Comparison of ENCODE assay signal across 8 cellular contexts in the genomic region with DNA sequence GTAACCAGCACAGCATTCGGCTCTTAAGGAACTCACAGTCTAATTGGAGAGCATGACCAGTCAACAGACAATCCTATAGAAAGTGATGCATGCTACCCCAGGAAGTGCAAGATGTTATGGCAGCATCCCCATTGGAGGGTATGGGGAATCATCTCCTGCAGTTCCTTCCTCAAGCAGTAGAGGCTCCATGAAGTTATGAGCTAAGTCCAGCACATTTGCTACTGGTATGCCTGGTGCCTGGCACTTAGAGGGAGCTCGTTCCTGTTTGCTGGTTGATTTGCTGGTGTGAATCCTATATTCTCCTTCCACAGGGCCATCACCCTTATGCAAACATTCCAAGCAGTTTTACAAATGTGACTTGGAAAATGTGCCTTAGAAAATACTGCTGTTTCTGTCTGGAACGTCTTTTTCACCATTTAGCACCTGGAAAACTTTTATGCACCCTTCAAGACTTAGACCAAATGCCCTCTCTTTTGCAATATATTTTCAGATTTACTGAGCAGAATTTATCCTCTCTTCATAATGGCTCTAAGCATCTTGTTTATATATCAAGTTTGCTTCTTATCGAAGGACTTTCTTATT.
DNase-seq lines count a peak whose midpoint lies in the region; ATAC-seq and TF ChIP-seq lines count a peak whose summit lies in the region.

No MANE protein-coding gene starts in this region.

- H3K4me3 ChIP-seq in MM.1S (ENCODE audit: low read length): no peak overlapping the region

- no peaks in the 10 kb centered on the region for H3K27me3 ChIP-seq in MM.1S (replicated peaks; ENCODE audit: insufficient read depth, low read length)

- intact Hi-C loops in activated T-helper 2 cell treated with anti-CD3 and anti-CD28 coated beads, Interferon-gamma antibody, Interleukin-2, Interleukin-4, amounts not matched to agents 10 μg/mL and 5 μg/mL and 100 μg/mL, durations not matched to agents 14 hours and 24 hours and 36 hours (cut with micrococcal nuclease): loop anchor here (5.0 kb wide), 1 partner anchor 519 kb away; no protein-coding TSS in a partner anchor

- no peak overlapping the region for H2AFZ ChIP-seq in MM.1S (ENCODE audit: low read length)

- H3K4me3 Mint-ChIP-seq in activated T-helper 2 cell treated with anti-CD3 and anti-CD28 coated beads, Interferon-gamma antibody, Interleukin-2, Interleukin-4, amounts not matched to agents 10 μg/mL and 5 μg/mL and 100 μg/mL, durations not matched to agents 14 hours and 24 hours and 36 hours (ENCODE audit: low read depth): no peak overlapping the region

- no peaks in the 10 kb centered on the region for H3K36me3 ChIP-seq in MM.1S (replicated peaks; ENCODE audit: insufficient read depth, low read length)

- no peak overlapping the region for H3K4me2 ChIP-seq in MM.1S (ENCODE audit: low read depth, low read length)

- no peaks in the 10 kb centered on the region for H3K4me1 ChIP-seq in MM.1S (ENCODE audit: low read length)

- ATAC-seq in HG03025 (IDR thresholded peaks at IDR 0.05; ENCODE audit: low FRiP score, unreplicated experiment) (no peak), GM19324 (IDR thresholded peaks at IDR 0.05; ENCODE audit: low FRiP score, unreplicated experiment) (no peak)

- H3K27ac ChIP-seq in MM.1S (ENCODE audit: low read length): no peak overlapping the region

- H3K9ac ChIP-seq in MM.1S (ENCODE audit: low read length): no peak overlapping the region

- no peak overlapping the region for H3K27ac Mint-ChIP-seq in activated T-helper 2 cell treated with anti-CD3 and anti-CD28 coated beads, Interferon-gamma antibody, Interleukin-2, Interleukin-4, amounts not matched to agents 10 μg/mL and 5 μg/mL and 100 μg/mL, durations not matched to agents 14 hours and 24 hours and 36 hours

- no peaks in the 10 kb centered on the region for H3K36me3 Mint-ChIP-seq in activated T-helper 2 cell treated with anti-CD3 and anti-CD28 coated beads, Interferon-gamma antibody, Interleukin-2, Interleukin-4, amounts not matched to agents 10 μg/mL and 5 μg/mL and 100 μg/mL, durations not matched to agents 14 hours and 24 hours and 36 hours (ENCODE audit: low read depth)

- H3K9me2 ChIP-seq in MM.1S (replicated peaks; ENCODE audit: insufficient read depth, low read length): no peaks in the 10 kb centered on the region

- DNase-seq in A172 (ENCODE audit: low spot score) (peak; percentile 33), MM.1S (peak; percentile 64), SW480 (ENCODE audit: low spot score) (peak; percentile 66), iPS DF 19.7 (ENCODE audit: low read depth, low spot score) (peak; percentile 35)
- DNase-seq in activated T-helper 2 cell treated with anti-CD3 and anti-CD28 coated beads, Interferon-gamma antibody, Interleukin-2, Interleukin-4, amounts not matched to agents 10 μg/mL and 5 μg/mL and 100 μg/mL, durations not matched to agents 14 hours and 24 hours and 36 hours (ENCODE audit: low spot score): no peak

- TF ChIP-seq CTCF in GM12872 (IDR thresholded peaks at IDR 0.05; ENCODE audit: insufficient read depth, low read depth, low read length) (peak; percentile 84), MM.1S (IDR thresholded peaks at IDR 0.05; ENCODE audit: low read length) (peak; percentile 68)

- no peaks in the 10 kb centered on the region for H4K20me1 ChIP-seq in MM.1S (ENCODE audit: insufficient read depth, low read length)

- H3F3A ChIP-seq in MM.1S (ENCODE audit: insufficient read depth, low read length): no peaks in the 10 kb centered on the region

- H3K9me3 ChIP-seq in MM.1S (replicated peaks; ENCODE audit: insufficient read depth, low read length): no peaks in the 10 kb centered on the region

- H3K27me3 Mint-ChIP-seq in activated T-helper 2 cell treated with anti-CD3 and anti-CD28 coated beads, Interferon-gamma antibody, Interleukin-2, Interleukin-4, amounts not matched to agents 10 μg/mL and 5 μg/mL and 100 μg/mL, durations not matched to agents 14 hours and 24 hours and 36 hours (ENCODE audit: low read depth): peaks cover 16% of the 10 kb centered on the region

- H3K4me1 Mint-ChIP-seq in activated T-helper 2 cell treated with anti-CD3 and anti-CD28 coated beads, Interferon-gamma antibody, Interleukin-2, Interleukin-4, amounts not matched to agents 10 μg/mL and 5 μg/mL and 100 μg/mL, durations not matched to agents 14 hours and 24 hours and 36 hours (ENCODE audit: low read depth): no peaks in the 10 kb centered on the region

- H3K9me3 Mint-ChIP-seq in activated T-helper 2 cell treated with anti-CD3 and anti-CD28 coated beads, Interferon-gamma antibody, Interleukin-2, Interleukin-4, amounts not matched to agents 10 μg/mL and 5 μg/mL and 100 μg/mL, durations not matched to agents 14 hours and 24 hours and 36 hours: no peaks in the 10 kb centered on the region

- H3K79me2 ChIP-seq in MM.1S (ENCODE audit: low read length): no peaks in the 10 kb centered on the region
